In the genomic region with DNA sequence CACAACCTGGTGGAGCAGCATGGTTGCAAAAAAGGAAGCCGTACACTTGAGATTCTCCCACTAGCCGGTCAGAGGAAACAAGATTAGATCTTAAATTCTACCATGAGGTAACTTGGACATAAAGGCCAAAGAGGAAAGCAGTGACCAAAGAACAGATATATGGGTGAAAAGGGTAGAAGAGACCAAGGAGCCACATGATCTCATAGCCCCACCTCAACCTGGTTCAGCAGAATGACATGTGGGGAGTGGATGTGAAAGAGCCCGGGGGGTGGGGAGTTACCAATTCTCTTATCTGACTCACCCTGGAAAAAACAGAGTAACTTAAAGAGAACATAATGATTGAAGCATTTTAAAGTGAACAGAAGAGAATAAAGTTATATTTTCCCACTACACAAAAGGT, we compare ENCODE assay signal across 18 cellular contexts.
DNase-seq lines count a peak whose midpoint lies in the region; ATAC-seq, FAIRE-seq and TF ChIP-seq lines count a peak whose summit lies in the region.
"Had no signal": no experiment of that assay in that cellular context is flagged by ENCODE, and none has a peak within 500 bp of the region (broad histone marks: within the 10 kb centered on the region; RNA-seq: fewer than 3 reads in every experiment).

No MANE protein-coding gene starts in this region.

- TF ChIP-seq POLR2A in breast epithelium (IDR thresholded peaks at IDR 0.05), result no peak
- no peak for TF ChIP-seq POLR2A in GM12878 (IDR thresholded peaks at IDR 0.05; ENCODE audit: low read depth, low read length)

- H3K36me3 ChIP-seq in breast epithelium, result peaks cover 3% of the 10 kb centered on the region
- H3K36me3 ChIP-seq in GM12878 (ENCODE audit: control insufficient read depth in 2 of 2, insufficient read depth in 2 of 2, low read length in 1 of 2), result no peaks in the 10 kb centered on the region

- H3K4me3 ChIP-seq in breast epithelium, result no peak overlapping the region
- no peak overlapping the region for H3K4me3 ChIP-seq in GM12878
- H3K4me3 ChIP-seq: A549, GM23338 had no signal

- TF ChIP-seq CTCF in MCF 10A (IDR thresholded peaks at IDR 0.05; ENCODE audit: unreplicated experiment) (no peak), breast epithelium (IDR thresholded peaks at IDR 0.05) (no peak), GM12878 (IDR thresholded peaks at IDR 0.05 in 2 of 3, conservative IDR thresholded peaks at IDR 0.05 in 1 of 3; ENCODE audit: control insufficient read depth in 2 of 3, extremely low read depth in 1 of 3, insufficient read depth in 1 of 3, low read depth in 3 of 3, low read length in 3 of 3) (no peak)

- TF ChIP-seq EP300 in GM12878 (IDR thresholded peaks at IDR 0.05; ENCODE audit: borderline replicate concordance in 1 of 2, control insufficient read depth in 1 of 2, low read depth in 2 of 2, low read length in 2 of 2), result no peak

- no peak overlapping the region for H3K4me3 Mint-ChIP-seq in MCF 10A (ENCODE audit: unreplicated experiment)
- H3K4me3 Mint-ChIP-seq: GM23338 had no signal

- no peak overlapping the region for H3K9ac ChIP-seq in GM12878 (ENCODE audit: control insufficient read depth, insufficient read depth, low read length)

- no peaks in the 10 kb centered on the region for H3K9me3 Mint-ChIP-seq in MCF 10A (ENCODE audit: unreplicated experiment)
- H3K9me3 Mint-ChIP-seq: GM23338 had no signal

- H3K27ac ChIP-seq in breast epithelium (no peak overlapping the region), GM12878 (ENCODE audit: control insufficient read depth, insufficient read depth) (no peak overlapping the region)
- H3K27ac ChIP-seq: A549, C4-2B had no signal

- no peaks in the 10 kb centered on the region for H3K36me3 Mint-ChIP-seq in MCF 10A (ENCODE audit: insufficient read depth, unreplicated experiment)

- no peak for FAIRE-seq in GM12878 (lab: Jason Lieb, UNC)
- FAIRE-seq: A549 had no signal

- POLR2A ChIA-PET in MCF 10A (lab: Yijun Ruan, JAX) (no interaction called here), GM12878 (lab: Charles Lee) (no interaction called here)

- no peak for TF ChIP-seq RAD21 in GM12878 (IDR thresholded peaks at IDR 0.05; ENCODE audit: insufficient read depth, low read depth, low read length)

- BruUV-seq in MCF 10A (replicated peaks; lab: Mats Ljungman, UMichigan) (no TSS peak), GM12878 (replicated peaks; lab: Mats Ljungman, UMichigan) (no TSS peak)

- no peak overlapping the region for H3K4me2 ChIP-seq in GM12878 (ENCODE audit: control insufficient read depth, insufficient read depth)
- H3K4me2 ChIP-seq: A549, GM23338 had no signal

- SMC1A ChIA-PET in GM12878 (lab: Charles Lee; ENCODE audit: uncharacterized antibody, unreplicated experiment), result no interaction called here

- intact Hi-C loops in MCF 10A (cut with micrococcal nuclease) (no loop called here), breast epithelium (cut with DNase I; ENCODE audit: low total_unique reads) (no loop called here), GM12878 (cut with micrococcal nuclease; ENCODE audit: unreplicated experiment) (no loop called here)

- H3K27me3 Mint-ChIP-seq in MCF 10A (ENCODE audit: insufficient read depth, unreplicated experiment), result no peaks in the 10 kb centered on the region

- H3K79me2 ChIP-seq in GM12878 (ENCODE audit: control insufficient read depth, insufficient read depth, low read length), result no peaks in the 10 kb centered on the region

- in situ Hi-C loops in GM12878 (cut with MboI), result no loop called here

- no peak overlapping the region for H3K27ac Mint-ChIP-seq in MCF 10A (ENCODE audit: low read depth, unreplicated experiment)
- H3K27ac Mint-ChIP-seq: GM23338 had no signal

- H3K9me3 ChIP-seq in breast epithelium, result no peaks in the 10 kb centered on the region
- no peaks in the 10 kb centered on the region for H3K9me3 ChIP-seq in GM12878 (replicated peaks; ENCODE audit: control insufficient read depth, insufficient read depth, low read length)
- H3K9me3 ChIP-seq: A549 had no signal

- H4K20me1 ChIP-seq in GM12878 (ENCODE audit: control insufficient read depth, insufficient read depth), result no peaks in the 10 kb centered on the region

- RAD21 ChIA-PET in GM12878 (lab: Charles Lee; ENCODE audit: unreplicated experiment), result no interaction called here

- CTCF ChIA-PET in MCF 10A (lab: Yijun Ruan, JAX), result no interaction called here
- CTCF ChIA-PET in GM12878 (lab: Yijun Ruan, JAX), result no interaction called here

- no peaks in the 10 kb centered on the region for H3K4me1 ChIP-seq in breast epithelium
- H3K4me1 ChIP-seq in GM12878 (ENCODE audit: control insufficient read depth, insufficient read depth, low read length), result no peaks in the 10 kb centered on the region
- H3K4me1 ChIP-seq: A549 had no signal

- no peak overlapping the region for H2AFZ ChIP-seq in GM12878 (ENCODE audit: control insufficient read depth, low read depth, low read length)
- H2AFZ ChIP-seq: GM23338 had no signal

- H3K27me3 ChIP-seq in breast epithelium (no peaks in the 10 kb centered on the region), GM12878 (replicated peaks in 1 of 2; ENCODE audit: control insufficient read depth in 2 of 2, insufficient read depth in 2 of 2, low read length in 1 of 2) (no peaks in the 10 kb centered on the region)

- WGBS in GM12878 (ENCODE audit: insufficient coverage, insufficient replicate concordance, low lambda C conversion rate, missing lambda C conversion rate), result 72% methylated on average over 3 of the region's 3 CpGs

- H3K4me1 Mint-ChIP-seq in MCF 10A (ENCODE audit: insufficient read depth, unreplicated experiment), result peaks cover 15% of the 10 kb centered on the region

- ATAC-seq in GM12878 (peak; percentile 55), HG03108 (IDR thresholded peaks at IDR 0.05; ENCODE audit: unreplicated experiment) (no peak)
- ATAC-seq: A549, GM23338, Panc1 had no signal

- DNase-seq in MCF 10A (ENCODE audit: unreplicated experiment), result peak; percentile 67
- DNase-seq in breast epithelium (ENCODE audit: low spot score in 2 of 2), result no peak
- DNase-seq in NCI-H226, result peak; percentile 15
- DNase-seq in GM12878 (ENCODE audit: low read depth, low spot score), result no peak
- no peak for DNase-seq in NCI-H1436 (lab: John Stamatoyannopoulos, UW)
- DNase-seq in stimulated activated CD8-positive, alpha-beta memory T cell treated with anti-CD3 and anti-CD28 coated beads, Interleukin-4, amount 100 ng/mL, for 48 hours, result no peak
- no peak for DNase-seq in glomerular visceral epithelial cell (ENCODE audit: extremely low spot score)
- DNase-seq: COR-L47; KG1; NCI-H1417 treated with DMSO at 0.1 percent for 48 hours; NCI-H2029 treated with DMSO at 0.1 percent for 48 hours; NK-92 treated with Interleukin-12 subunit alpha and Interleukin-12 subunit beta, amount 100 ng/mL, for 24 hours; SHP77 treated with DMSO at 0.1 percent for 48 hours had no signal

TF ChIP-seq in GM12878, 131 proteins besides CTCF, POLR2A, EP300 and RAD21 (continues in another document):
- TF ChIP-seq, protein P1, sequence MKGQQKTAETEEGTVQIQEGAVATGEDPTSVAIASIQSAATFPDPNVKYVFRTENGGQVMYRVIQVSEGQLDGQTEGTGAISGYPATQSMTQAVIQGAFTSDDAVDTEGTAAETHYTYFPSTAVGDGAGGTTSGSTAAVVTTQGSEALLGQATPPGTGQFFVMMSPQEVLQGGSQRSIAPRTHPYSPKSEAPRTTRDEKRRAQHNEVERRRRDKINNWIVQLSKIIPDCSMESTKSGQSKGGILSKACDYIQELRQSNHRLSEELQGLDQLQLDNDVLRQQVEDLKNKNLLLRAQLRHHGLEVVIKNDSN (IDR thresholded peaks at IDR 0.05; ENCODE audit: borderline replicate concordance, extremely low read length, insufficient read depth, low read depth, low read length), result no peak
- TF ChIP-seq, protein P2, sequence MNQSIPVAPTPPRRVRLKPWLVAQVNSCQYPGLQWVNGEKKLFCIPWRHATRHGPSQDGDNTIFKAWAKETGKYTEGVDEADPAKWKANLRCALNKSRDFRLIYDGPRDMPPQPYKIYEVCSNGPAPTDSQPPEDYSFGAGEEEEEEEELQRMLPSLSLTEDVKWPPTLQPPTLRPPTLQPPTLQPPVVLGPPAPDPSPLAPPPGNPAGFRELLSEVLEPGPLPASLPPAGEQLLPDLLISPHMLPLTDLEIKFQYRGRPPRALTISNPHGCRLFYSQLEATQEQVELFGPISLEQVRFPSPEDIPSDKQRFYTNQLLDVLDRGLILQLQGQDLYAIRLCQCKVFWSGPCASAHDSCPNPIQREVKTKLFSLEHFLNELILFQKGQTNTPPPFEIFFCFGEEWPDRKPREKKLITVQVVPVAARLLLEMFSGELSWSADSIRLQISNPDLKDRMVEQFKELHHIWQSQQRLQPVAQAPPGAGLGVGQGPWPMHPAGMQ (IDR thresholded peaks at IDR 0.05; ENCODE audit: borderline replicate concordance), result no peak
- TF ChIP-seq, protein P3, sequence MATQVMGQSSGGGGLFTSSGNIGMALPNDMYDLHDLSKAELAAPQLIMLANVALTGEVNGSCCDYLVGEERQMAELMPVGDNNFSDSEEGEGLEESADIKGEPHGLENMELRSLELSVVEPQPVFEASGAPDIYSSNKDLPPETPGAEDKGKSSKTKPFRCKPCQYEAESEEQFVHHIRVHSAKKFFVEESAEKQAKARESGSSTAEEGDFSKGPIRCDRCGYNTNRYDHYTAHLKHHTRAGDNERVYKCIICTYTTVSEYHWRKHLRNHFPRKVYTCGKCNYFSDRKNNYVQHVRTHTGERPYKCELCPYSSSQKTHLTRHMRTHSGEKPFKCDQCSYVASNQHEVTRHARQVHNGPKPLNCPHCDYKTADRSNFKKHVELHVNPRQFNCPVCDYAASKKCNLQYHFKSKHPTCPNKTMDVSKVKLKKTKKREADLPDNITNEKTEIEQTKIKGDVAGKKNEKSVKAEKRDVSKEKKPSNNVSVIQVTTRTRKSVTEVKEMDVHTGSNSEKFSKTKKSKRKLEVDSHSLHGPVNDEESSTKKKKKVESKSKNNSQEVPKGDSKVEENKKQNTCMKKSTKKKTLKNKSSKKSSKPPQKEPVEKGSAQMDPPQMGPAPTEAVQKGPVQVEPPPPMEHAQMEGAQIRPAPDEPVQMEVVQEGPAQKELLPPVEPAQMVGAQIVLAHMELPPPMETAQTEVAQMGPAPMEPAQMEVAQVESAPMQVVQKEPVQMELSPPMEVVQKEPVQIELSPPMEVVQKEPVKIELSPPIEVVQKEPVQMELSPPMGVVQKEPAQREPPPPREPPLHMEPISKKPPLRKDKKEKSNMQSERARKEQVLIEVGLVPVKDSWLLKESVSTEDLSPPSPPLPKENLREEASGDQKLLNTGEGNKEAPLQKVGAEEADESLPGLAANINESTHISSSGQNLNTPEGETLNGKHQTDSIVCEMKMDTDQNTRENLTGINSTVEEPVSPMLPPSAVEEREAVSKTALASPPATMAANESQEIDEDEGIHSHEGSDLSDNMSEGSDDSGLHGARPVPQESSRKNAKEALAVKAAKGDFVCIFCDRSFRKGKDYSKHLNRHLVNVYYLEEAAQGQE (IDR thresholded peaks at IDR 0.05; ENCODE audit: low read depth, low read length), result no peak
- no peak for TF ChIP-seq RCOR1 (conservative IDR thresholded peaks at IDR 0.05; ENCODE audit: low read depth, low read length)
- TF ChIP-seq SRF (IDR thresholded peaks at IDR 0.05; ENCODE audit: low read depth in 2 of 2, low read length in 2 of 2), result no peak
- TF ChIP-seq STAT3 (IDR thresholded peaks at IDR 0.05; ENCODE audit: low read depth, low read length), result no peak

Comparison
In these comparisons a context has a peak if more than half of its experiments do, and no peak if none do; other contexts are left out.
1. DNase-seq: peak in MCF 10A (single experiment) and NCI-H226 (single experiment); none in breast epithelium (0 of 2), GM12878 (single experiment), NCI-H1436 (single experiment), stimulated activated CD8-positive, alpha-beta memory T cell treated with anti-CD3 and anti-CD28 coated beads, Interleukin-4, amount 100 ng/mL, for 48 hours (single experiment) and glomerular visceral epithelial cell (single experiment).